ENCODE assay signal across 18 cellular contexts in genomic region chr10:34047389-34047788, GRCh38.
DNase-seq lines count a peak whose midpoint lies in the region; ATAC-seq and TF ChIP-seq lines count a peak whose summit lies in the region.
"Had no signal": no experiment of that assay in that cellular context is flagged by ENCODE, and none has a peak within 500 bp of the region (broad histone marks: within the 10 kb centered on the region; RNA-seq: fewer than 3 reads in every experiment).

No MANE protein-coding gene starts in this region.

- no peak overlapping the region for H3K9ac ChIP-seq in neural progenitor cell
- H3K9ac ChIP-seq: KMS-11 had no signal

- no peaks in the 10 kb centered on the region for H4K20me1 ChIP-seq in neural progenitor cell (ENCODE audit: low read depth)

- H3K9me3 ChIP-seq in neural progenitor cell (ENCODE audit: low read depth) = no peaks in the 10 kb centered on the region

- H3K4me3 Mint-ChIP-seq in neural progenitor cell = peak overlapping the region; percentile 10
- no peak overlapping the region for H3K4me3 Mint-ChIP-seq in activated naive CD8-positive, alpha-beta T cell treated with anti-CD3 and anti-CD28 coated beads, Interleukin-2, amount 50 U/mL, for 24 hours
- H3K4me3 Mint-ChIP-seq: IgD-negative memory B cell had no signal

- H3K4me2 ChIP-seq in neural progenitor cell = peak overlapping the region; percentile 6
- H3K4me2 ChIP-seq: KMS-11 had no signal

- H3K27me3 ChIP-seq in neural progenitor cell = no peaks in the 10 kb centered on the region

- peaks cover 41% of the 10 kb centered on the region for H3K4me1 Mint-ChIP-seq in neural progenitor cell
- peaks cover 8% of the 10 kb centered on the region for H3K4me1 Mint-ChIP-seq in activated naive CD8-positive, alpha-beta T cell treated with anti-CD3 and anti-CD28 coated beads, Interleukin-2, amount 50 U/mL, for 24 hours

- peaks cover 10% of the 10 kb centered on the region for H3K27me3 Mint-ChIP-seq in neural progenitor cell (ENCODE audit: insufficient read depth, low read depth)
- H3K27me3 Mint-ChIP-seq in activated naive CD8-positive, alpha-beta T cell treated with anti-CD3 and anti-CD28 coated beads, Interleukin-2, amount 50 U/mL, for 24 hours = peaks cover 1% of the 10 kb centered on the region
- H3K27me3 Mint-ChIP-seq: IgD-negative memory B cell had no signal

- ATAC-seq in Right ventricle myocardium inferior = peak; percentile 74
- no peak for ATAC-seq in activated naive CD8-positive, alpha-beta T cell treated with anti-CD3 and anti-CD28 coated beads, Interleukin-2, amount 50 U/mL, for 24 hours
- ATAC-seq in GM19452 (IDR thresholded peaks at IDR 0.05; ENCODE audit: unreplicated experiment) = no peak
- ATAC-seq: HCT116, Panc1 had no signal

- DNase-seq in Right ventricle myocardium inferior (ENCODE audit: missing footprints) (no peak), cardiac septum (ENCODE audit: low spot score) (no peak), fibroblast of gingiva (ENCODE audit: low read depth) (peak; percentile 41), neural progenitor cell (ENCODE audit: low spot score) (no peak)
- no peak for DNase-seq in activated naive CD8-positive, alpha-beta T cell treated with anti-CD3 and anti-CD28 coated beads, Interleukin-2, amount 50 U/mL, for 24 hours
- DNase-seq in activated T-cell treated with anti-CD3 and anti-CD28 coated beads, Interleukin-2, amount 50 U/mL, for 48 hours = no peak
- DNase-seq: Calu3, DMS79 treated with DMSO at 0.1 percent for 48 hours, GF-D8, MM.1S, NCI-H2029 treated with DMSO at 0.1 percent for 48 hours, NCI-H2227 treated with DMSO at 0.1 percent for 48 hours had no signal

- H3K79me2 ChIP-seq in neural progenitor cell (ENCODE audit: low read depth) = no peaks in the 10 kb centered on the region

- H3K4me1 ChIP-seq in neural progenitor cell = peaks cover 17% of the 10 kb centered on the region

- peaks cover 17% of the 10 kb centered on the region for H3K9me3 Mint-ChIP-seq in neural progenitor cell
- H3K9me3 Mint-ChIP-seq in activated naive CD8-positive, alpha-beta T cell treated with anti-CD3 and anti-CD28 coated beads, Interleukin-2, amount 50 U/mL, for 24 hours = peaks cover 4% of the 10 kb centered on the region

- H2AFZ ChIP-seq in neural progenitor cell (replicated peaks) = no peak overlapping the region

- no peak overlapping the region for H3K4me3 ChIP-seq in neural progenitor cell

- peak overlapping the region; percentile 80 for H3K27ac Mint-ChIP-seq in neural progenitor cell
- no peak overlapping the region for H3K27ac Mint-ChIP-seq in activated naive CD8-positive, alpha-beta T cell treated with anti-CD3 and anti-CD28 coated beads, Interleukin-2, amount 50 U/mL, for 24 hours
- H3K27ac Mint-ChIP-seq: IgD-negative memory B cell had no signal

- TF ChIP-seq CTCF in neural progenitor cell (IDR thresholded peaks at IDR 0.05) = no peak

- H3K36me3 Mint-ChIP-seq in neural progenitor cell = no peaks in the 10 kb centered on the region
- no peaks in the 10 kb centered on the region for H3K36me3 Mint-ChIP-seq in activated naive CD8-positive, alpha-beta T cell treated with anti-CD3 and anti-CD28 coated beads, Interleukin-2, amount 50 U/mL, for 24 hours (ENCODE audit: low read depth)

- no peak overlapping the region for H3K27ac ChIP-seq in neural progenitor cell
- H3K27ac ChIP-seq: 22Rv1, KMS-11 had no signal

- no peaks in the 10 kb centered on the region for H3F3A ChIP-seq in neural progenitor cell (ENCODE audit: low read depth)

- H3K36me3 ChIP-seq in neural progenitor cell = no peaks in the 10 kb centered on the region

- intact Hi-C loops in Right ventricle myocardium inferior (cut with DNase I) (no loop called here), cardiac septum (cut with DNase I) (no loop called here)
